Comparison of ENCODE assay signal across 1 cellular context in the genomic region with DNA sequence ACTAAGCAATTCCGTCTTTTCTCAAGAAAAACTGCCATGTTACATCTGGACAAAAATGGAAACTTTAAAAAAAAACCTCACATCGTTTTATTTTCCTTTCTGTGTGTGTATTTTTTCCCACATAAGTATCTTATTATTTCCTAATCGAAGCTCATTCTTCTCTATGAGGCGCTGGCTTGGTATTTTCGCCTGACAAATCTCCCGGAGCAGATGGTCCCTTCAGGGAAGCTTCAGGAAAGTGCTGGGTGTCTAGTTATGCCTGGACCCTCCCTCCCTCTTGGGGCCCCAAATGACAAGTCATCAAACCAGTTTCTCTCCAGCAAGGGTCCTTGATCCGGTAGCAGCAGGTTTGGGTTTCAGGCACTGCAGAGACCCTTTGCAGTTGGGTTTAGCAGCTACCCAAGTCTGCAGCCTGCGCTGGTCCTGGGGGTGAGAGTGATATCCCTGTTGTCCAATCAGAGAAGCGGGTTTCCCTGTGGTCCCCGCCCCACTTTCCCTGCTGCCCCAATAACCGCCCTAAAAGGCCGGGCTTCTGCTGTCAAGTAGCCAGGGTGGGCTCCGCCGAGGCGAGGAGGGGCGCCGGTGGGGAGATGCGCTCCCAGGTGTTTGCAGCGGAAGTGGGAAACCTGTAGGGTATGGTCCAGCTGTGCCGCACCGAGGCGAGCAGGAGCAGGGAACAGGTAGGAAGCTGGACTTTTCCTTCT.
TF ChIP-seq lines count a peak whose summit lies in the region.

A gene (plus strand): TSS at position 527 of the 704 bp plus-strand sequence.

TF ChIP-seq in HEK293, 187 proteins besides CTCF, POLR2A, EP300 and RAD21 (continued from another document):
- TF ChIP-seq OSR2 (tag by site-specific recombination; IDR thresholded peaks at IDR 0.05) = peak; percentile 42; the same call in 1 of the 2 replicates
- no peak for TF ChIP-seq MEIS1 (CRISPR knock-in tag; IDR thresholded peaks at IDR 0.05; ENCODE audit: borderline replicate concordance)
- no peak for TF ChIP-seq ZNF670 (tag by site-specific recombination; IDR thresholded peaks at IDR 0.05; ENCODE audit: low read depth)
- peak; percentile 87 for TF ChIP-seq ZNF335 (tag by site-specific recombination; conservative IDR thresholded peaks at IDR 0.05)
- TF ChIP-seq ZNF248 (tag by site-specific recombination; IDR thresholded peaks at IDR 0.05) = no peak
- no peak for TF ChIP-seq ZNF366 (tag by site-specific recombination; conservative IDR thresholded peaks at IDR 0.05)
- TF ChIP-seq ZBTB17 (tag by site-specific recombination; IDR thresholded peaks at IDR 0.05) = peak; percentile 96
- TF ChIP-seq SCRT2 (tag by site-specific recombination; IDR thresholded peaks at IDR 0.05) = peak; percentile 80
- no peak for TF ChIP-seq ZNF555 (tag by site-specific recombination; conservative IDR thresholded peaks at IDR 0.05)
- TF ChIP-seq, protein P1, sequence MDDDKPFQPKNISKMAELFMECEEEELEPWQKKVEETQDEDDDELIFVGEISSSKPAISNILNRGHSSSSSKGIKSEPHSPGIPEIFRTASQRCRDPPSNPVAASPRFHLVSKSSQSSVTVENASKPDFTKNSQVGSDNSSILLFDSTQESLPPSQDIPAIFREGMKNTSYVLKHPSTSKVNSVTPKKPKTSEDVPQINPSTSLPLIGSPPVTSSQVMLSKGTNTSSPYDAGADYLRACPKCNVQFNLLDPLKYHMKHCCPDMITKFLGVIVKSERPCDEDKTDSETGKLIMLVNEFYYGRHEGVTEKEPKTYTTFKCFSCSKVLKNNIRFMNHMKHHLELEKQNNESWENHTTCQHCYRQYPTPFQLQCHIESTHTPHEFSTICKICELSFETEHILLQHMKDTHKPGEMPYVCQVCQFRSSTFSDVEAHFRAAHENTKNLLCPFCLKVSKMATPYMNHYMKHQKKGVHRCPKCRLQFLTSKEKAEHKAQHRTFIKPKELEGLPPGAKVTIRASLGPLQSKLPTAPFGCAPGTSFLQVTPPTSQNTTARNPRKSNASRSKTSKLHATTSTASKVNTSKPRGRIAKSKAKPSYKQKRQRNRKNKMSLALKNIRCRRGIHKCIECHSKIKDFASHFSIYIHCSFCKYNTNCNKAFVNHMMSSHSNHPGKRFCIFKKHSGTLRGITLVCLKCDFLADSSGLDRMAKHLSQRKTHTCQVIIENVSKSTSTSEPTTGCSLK (tag by site-specific recombination; IDR thresholded peaks at IDR 0.05) = no peak
- TF ChIP-seq ZNF596 (tag by site-specific recombination; IDR thresholded peaks at IDR 0.05) = no peak
- TF ChIP-seq, protein P2, sequence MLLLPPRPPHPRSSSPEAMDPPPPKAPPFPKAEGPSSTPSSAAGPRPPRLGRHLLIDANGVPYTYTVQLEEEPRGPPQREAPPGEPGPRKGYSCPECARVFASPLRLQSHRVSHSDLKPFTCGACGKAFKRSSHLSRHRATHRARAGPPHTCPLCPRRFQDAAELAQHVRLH (tag by site-specific recombination; IDR thresholded peaks at IDR 0.05) = 0 out of 2 replicates have a peak, but pooled peaks have one; percentile 11
- no peak for TF ChIP-seq KLF1 (tag by site-specific recombination; IDR thresholded peaks at IDR 0.05)
- TF ChIP-seq ZBTB48 (tag by site-specific recombination; IDR thresholded peaks at IDR 0.05) = peak; percentile 48
- TF ChIP-seq SALL2 (tag by site-specific recombination; IDR thresholded peaks at IDR 0.05; ENCODE audit: borderline replicate concordance) = no peak
- no peak for TF ChIP-seq ZNF19 (tag by site-specific recombination; IDR thresholded peaks at IDR 0.05; ENCODE audit: low read depth)
- no peak for TF ChIP-seq KLF16 (tag by site-specific recombination; IDR thresholded peaks at IDR 0.05)
- no peak for TF ChIP-seq ZNF274 (IDR thresholded peaks at IDR 0.05; ENCODE audit: low read length)
- no peak for TF ChIP-seq ZNF274 (tag by site-specific recombination; IDR thresholded peaks at IDR 0.05; ENCODE audit: borderline replicate concordance)
- no peak for TF ChIP-seq ZNF138 (tag by site-specific recombination; IDR thresholded peaks at IDR 0.05; ENCODE audit: borderline replicate concordance)
- TF ChIP-seq ZNF510 (tag by site-specific recombination; IDR thresholded peaks at IDR 0.05; ENCODE audit: insufficient replicate concordance) = no peak
- no peak for TF ChIP-seq ZNF473 (tag by site-specific recombination; IDR thresholded peaks at IDR 0.05)
